In the genomic region with DNA sequence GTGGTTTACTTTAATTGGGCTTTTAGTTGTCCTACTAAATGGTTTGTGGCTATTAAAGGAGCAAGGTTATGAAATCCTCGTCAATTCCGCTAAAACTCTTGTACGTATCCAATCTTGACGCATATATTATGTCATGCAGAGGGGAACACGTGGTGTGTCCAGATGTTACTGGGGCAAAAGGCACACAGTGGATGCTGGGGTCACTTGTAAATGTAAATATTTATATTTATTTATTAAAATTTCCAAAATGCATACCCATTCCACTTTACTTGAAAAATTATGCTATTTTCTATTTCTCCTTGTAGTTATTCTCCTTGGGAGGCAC, we compare ENCODE assay signal across 13 cellular contexts. TPM values are rescaled to one million over a fixed set of nuclear protein-coding genes. Genes with fewer than 3 reads are reported as not detected.
DNase-seq lines count a peak whose midpoint lies in the region; ATAC-seq and TF ChIP-seq lines count a peak whose summit lies in the region.
"Had no signal": no experiment of that assay in that cellular context is flagged by ENCODE, and none has a peak within 500 bp of the region (broad histone marks: within the 10 kb centered on the region; RNA-seq: fewer than 3 reads in every experiment).

No MANE protein-coding gene starts in this region.

- POLR2A ChIA-PET in activated CD4-positive, alpha-beta T cell treated with anti-CD3 and anti-CD28 coated beads, Interleukin-2, amount 10 ng/mL, durations not matched to agents 7 days and 5 days (lab: Charles Lee) = no interaction called here

- peaks cover 6% of the 10 kb centered on the region for H3K9me3 ChIP-seq in SK-N-MC (ENCODE audit: low read depth, low read length)
- H3K9me3 ChIP-seq in left lung = peaks cover 0 to 22% of the 10 kb centered on the region in 2 donors
- peaks cover 4 to 31% (median 27%) of the 10 kb centered on the region in 8 donors for H3K9me3 ChIP-seq in spleen
- H3K9me3 ChIP-seq in tibial artery = peaks cover 0 to 15% (median 7%) of the 10 kb centered on the region in 3 donors

- peak overlapping the region; percentile 99 for H3K27ac ChIP-seq in SK-N-MC
- peak overlapping the region in 1 of 2 donors; percentile 81 for H3K27ac ChIP-seq in left lung
- H3K27ac ChIP-seq in spleen = peak overlapping the region in 7 of 8 donors; percentile 56 to 82 (median 72)
- no peak overlapping the region for H3K27ac ChIP-seq in tibial artery

- DNase-seq in activated CD4-positive, alpha-beta T cell treated with anti-CD3 and anti-CD28 coated beads, Interleukin-2, amount 10 ng/mL, durations not matched to agents 7 days and 5 days = no peak
- no peak for DNase-seq in activated CD4-positive, alpha-beta T cell treated with anti-CD3 and anti-CD28 coated beads, Interleukin-2, amount 50 U/mL, for 4 hours
- DNase-seq in SK-N-MC (ENCODE audit: low read depth, low spot score) = no peak
- no peak for DNase-seq in left lung
- DNase-seq in spleen = no peak
- no peak for DNase-seq in GM13977 (ENCODE audit: low spot score)
- no peak for DNase-seq in cerebellum (ENCODE audit: low spot score)
- DNase-seq in tibial artery = no peak
- DNase-seq: activated CD4-positive, CD25-positive, alpha-beta regulatory T cell treated with anti-CD3 and anti-CD28 coated beads, Interleukin-2, amount 50 U/mL, for 72 hours; activated naive CD4-positive, alpha-beta T cell; NCI-H1417 treated with DMSO at 0.1 percent for 48 hours; NCI-H774 had no signal

- H3K4me1 Mint-ChIP-seq in activated CD4-positive, alpha-beta T cell treated with anti-CD3 and anti-CD28 coated beads, Interleukin-2, amount 10 ng/mL, durations not matched to agents 7 days and 5 days = peaks cover 26% of the 10 kb centered on the region

- CTCF ChIA-PET in activated CD4-positive, alpha-beta T cell treated with anti-CD3 and anti-CD28 coated beads, Interleukin-2, amount 10 ng/mL, durations not matched to agents 7 days and 5 days (lab: Charles Lee) = no interaction called here

- peak overlapping the region; percentile 17 for H3K9ac ChIP-seq in SK-N-MC (ENCODE audit: insufficient read length)

- peaks cover 8% of the 10 kb centered on the region for H3K27me3 Mint-ChIP-seq in activated CD4-positive, alpha-beta T cell treated with anti-CD3 and anti-CD28 coated beads, Interleukin-2, amount 10 ng/mL, durations not matched to agents 7 days and 5 days

- H3K27ac Mint-ChIP-seq in activated CD4-positive, alpha-beta T cell treated with anti-CD3 and anti-CD28 coated beads, Interleukin-2, amount 10 ng/mL, durations not matched to agents 7 days and 5 days = peak overlapping the region; percentile 90

- H3K4me1 ChIP-seq in left lung = peaks cover 6 to 20% of the 10 kb centered on the region in 2 donors
- H3K4me1 ChIP-seq in spleen = peaks cover 0 to 24% (median 9%) of the 10 kb centered on the region in 6 donors
- peaks cover 0 to 21% (median 10%) of the 10 kb centered on the region in 4 donors for H3K4me1 ChIP-seq in tibial artery

- no peaks in the 10 kb centered on the region for H3K27me3 ChIP-seq in left lung
- H3K27me3 ChIP-seq in spleen (replicated peaks in 1 of 7) = no peaks in the 10 kb centered on the region
- no peaks in the 10 kb centered on the region for H3K27me3 ChIP-seq in tibial artery

- H3K4me3 Mint-ChIP-seq in activated CD4-positive, alpha-beta T cell treated with anti-CD3 and anti-CD28 coated beads, Interleukin-2, amount 10 ng/mL, durations not matched to agents 7 days and 5 days = no peak overlapping the region

- ATAC-seq in left lung = peak; percentile 12

- TF ChIP-seq POLR2A in spleen (IDR thresholded peaks at IDR 0.05) = no peak

- H3K4me3 ChIP-seq in SK-N-MC = no peak overlapping the region
- H3K4me3 ChIP-seq in left lung = peak overlapping the region in 1 of 2 donors; percentile 26
- peak overlapping the region in 3 of 8 donors; percentile 23 to 59 (median 32) for H3K4me3 ChIP-seq in spleen
- H3K4me3 ChIP-seq in tibial artery = no peak overlapping the region
- H3K4me3 ChIP-seq: HAP-1 had no signal

- TF ChIP-seq CTCF in left lung (IDR thresholded peaks at IDR 0.05) = peak in 1 of 2 donors; percentile 0
- TF ChIP-seq CTCF in spleen (IDR thresholded peaks at IDR 0.05 in 8 of 11, conservative IDR thresholded peaks at IDR 0.05 in 3 of 11) = no peak
- TF ChIP-seq CTCF in GM13977 (IDR thresholded peaks at IDR 0.05; ENCODE audit: extremely low read depth, insufficient read depth, missing control alignments) = no peak
- no peak for TF ChIP-seq CTCF in tibial artery (IDR thresholded peaks at IDR 0.05)

- H3K36me3 Mint-ChIP-seq in activated CD4-positive, alpha-beta T cell treated with anti-CD3 and anti-CD28 coated beads, Interleukin-2, amount 10 ng/mL, durations not matched to agents 7 days and 5 days (ENCODE audit: low read depth) = peaks cover 4% of the 10 kb centered on the region

- intact Hi-C loops in left lung (cut with DNase I) (no loop called here), spleen (cut with DNase I; ENCODE audit: low total_unique reads) (no loop called here), tibial artery (cut with DNase I; ENCODE audit: low total_unique reads) (no loop called here)

- 46 to 71% (median 54%) methylated on average over 5 of the region's 5 CpGs for WGBS in spleen, 5 donors

- in situ Hi-C loops in GM13977 (cut with MboI; ENCODE audit: low pct_unique_long_range_greater_than_20kb, low sequenced_read_pairs, unreplicated experiment) = no loop called here

- peaks cover 29% of the 10 kb centered on the region for H3K9me3 Mint-ChIP-seq in activated CD4-positive, alpha-beta T cell treated with anti-CD3 and anti-CD28 coated beads, Interleukin-2, amount 10 ng/mL, durations not matched to agents 7 days and 5 days

- H3K36me3 ChIP-seq in SK-N-MC (ENCODE audit: insufficient read depth, low read length) = no peaks in the 10 kb centered on the region
- H3K36me3 ChIP-seq in left lung = no peaks in the 10 kb centered on the region
- no peaks in the 10 kb centered on the region for H3K36me3 ChIP-seq in spleen
- peaks cover 0 to 5% (median 0%) of the 10 kb centered on the region in 3 donors for H3K36me3 ChIP-seq in tibial artery
- H3K36me3 ChIP-seq: HAP-1 had no signal

RNA-seq across cellular contexts. Expression of a gene that starts 36.7 kb away (rescaled TPM):
- total RNA-seq in activated CD4-positive, alpha-beta T cell treated with anti-CD3 and anti-CD28 coated beads, Interleukin-2, amount 10 ng/mL, durations not matched to agents 7 days and 5 days = 10 to 100 TPM; 15.2 to 17.6 TPM
- total RNA-seq in left lung = 10 to 100 TPM; 11.7 to 14.5 TPM
- 10 to 100 TPM; 15.2 to 41.0 (median 31.0) TPM for total RNA-seq in spleen
- polyA plus RNA-seq in spleen = 10 to 100 TPM; 10.0 to 15.4 (median 10.5) TPM
- total RNA-seq in cerebellum = 4.4 TPM

Comparison
In these comparisons a context has a peak if more than half of its experiments do, and no peak if none do; other contexts are left out.
1. H3K27ac ChIP-seq: peak in SK-N-MC (single experiment) and spleen (7 of 8); none in tibial artery (0 of 2).